In genomic region chr19:16095071-16095571, GRCh38 we compare ENCODE assay signal across 1 cellular context.
A peak's percentile ranks its signal among the peaks of the same experiment; 100 is the strongest.
TF ChIP-seq lines count a peak whose summit lies in the region.

No MANE protein-coding gene starts in this region.

TF ChIP-seq in liver, 16 proteins besides CTCF, POLR2A, EP300 and RAD21 (continued from another document):
- no peak for TF ChIP-seq REST (IDR thresholded peaks at IDR 0.05)
- TF ChIP-seq NR2F2 (IDR thresholded peaks at IDR 0.05), result peak; percentile 83
- no peak for TF ChIP-seq FOXA2 (IDR thresholded peaks at IDR 0.05)
- no peak for TF ChIP-seq YY1 (IDR thresholded peaks at IDR 0.05)
- peak; percentile 18 for TF ChIP-seq HNF4G (IDR thresholded peaks at IDR 0.05)
- TF ChIP-seq GABPA (IDR thresholded peaks at IDR 0.05 in 1 of 2, conservative IDR thresholded peaks at IDR 0.05 in 1 of 2), result no peak
- no peak for TF ChIP-seq FOXA1 (IDR thresholded peaks at IDR 0.05)
- TF ChIP-seq HNF4A (conservative IDR thresholded peaks at IDR 0.05), result peak; percentile 25 to 84
- peak in 1 of 2 donors; percentile 4 for TF ChIP-seq JUND (IDR thresholded peaks at IDR 0.05)
- peak; percentile 34 for TF ChIP-seq SP1 (IDR thresholded peaks at IDR 0.05)
- TF ChIP-seq ATF3 (IDR thresholded peaks at IDR 0.05), result no peak
